In genomic region chr10:3635697-3636096, GRCh38 we compare ENCODE assay signal across 22 cellular contexts.
DNase-seq lines count a peak whose midpoint lies in the region; ATAC-seq, FAIRE-seq and TF ChIP-seq lines count a peak whose summit lies in the region.
"Had no signal": no experiment of that assay in that cellular context is flagged by ENCODE, and none has a peak within 500 bp of the region (broad histone marks: within the 10 kb centered on the region; RNA-seq: fewer than 3 reads in every experiment).

No MANE protein-coding gene starts in this region.

- peak overlapping the region; percentile 56 for H3K4me3 Mint-ChIP-seq in type B pancreatic cell
- H3K4me3 Mint-ChIP-seq: activated CD4-positive, alpha-beta T cell treated with anti-CD3 and anti-CD28 coated beads, Interleukin-2, amount 10 ng/mL, durations not matched to agents 24 days and 14 days; B cell; IgD-negative memory B cell; natural killer cell had no signal

- H3K4me1 ChIP-seq in PC-3 (ENCODE audit: insufficient read depth, low read length), result peaks cover 15% of the 10 kb centered on the region; the same call in 1 of the 2 replicates
- H3K4me1 ChIP-seq: heart right ventricle had no signal

- TF ChIP-seq CTCF in PC-3 (conservative IDR thresholded peaks at IDR 0.05; ENCODE audit: low read depth, low read length) (no peak), type B pancreatic cell (conservative IDR thresholded peaks at IDR 0.05) (no peak)

- CTCF ChIA-PET in PC-3 (lab: Charles Lee), result no interaction called here

- H3K9me2 ChIP-seq in PC-3 (replicated peaks; ENCODE audit: low read length), result no peaks in the 10 kb centered on the region

- no peak overlapping the region for H3K9ac ChIP-seq in PC-3 (ENCODE audit: low read length)

- H3K4me1 Mint-ChIP-seq in type B pancreatic cell (ENCODE audit: unreplicated experiment), result peaks cover 3% of the 10 kb centered on the region
- H3K4me1 Mint-ChIP-seq: B cell had no signal

- H3K27ac ChIP-seq in PC-3 (ENCODE audit: low read length), result peak overlapping the region; percentile 23
- H3K27ac ChIP-seq: 22Rv1, heart right ventricle had no signal

- BruUV-seq in PC-3 (replicated peaks; lab: Mats Ljungman, UMichigan), result no TSS peak

- H3F3A ChIP-seq in PC-3 (ENCODE audit: low read length, unreplicated experiment), result no peaks in the 10 kb centered on the region

- no peaks in the 10 kb centered on the region for H3K9me3 ChIP-seq in PC-3 (ENCODE audit: low read length)

- ATAC-seq in PC-3, result no peak
- ATAC-seq in GM18498 (IDR thresholded peaks at IDR 0.05; ENCODE audit: unreplicated experiment), result no peak
- ATAC-seq: heart right ventricle, natural killer cell, Right ventricle myocardium inferior had no signal

- no peaks in the 10 kb centered on the region for H3K27me3 Mint-ChIP-seq in type B pancreatic cell

- no peaks in the 10 kb centered on the region for H3K36me3 ChIP-seq in PC-3 (ENCODE audit: low read depth, low read length)
- H3K36me3 ChIP-seq: heart right ventricle had no signal

- no peak overlapping the region for H3K4me2 ChIP-seq in PC-3 (ENCODE audit: low read length)

- no peaks in the 10 kb centered on the region for H3K9me3 Mint-ChIP-seq in type B pancreatic cell
- H3K9me3 Mint-ChIP-seq: activated CD4-positive, alpha-beta T cell treated with anti-CD3 and anti-CD28 coated beads, Interleukin-2, amount 10 ng/mL, durations not matched to agents 24 days and 14 days; natural killer cell had no signal

- FAIRE-seq in islet of Langerhans (lab: Jason Lieb, UNC), result peak; percentile 85

- no peaks in the 10 kb centered on the region for H3K27me3 ChIP-seq in PC-3 (ENCODE audit: low read length)
- H3K27me3 ChIP-seq: heart right ventricle had no signal

- DNase-seq in NCI-H1417 (lab: John Stamatoyannopoulos, UW) (peak in 2 of 3 experiments; percentile 26 to 55), NCI-H1417 treated with DMSO at 0.1 percent for 48 hours (lab: John Stamatoyannopoulos, UW) (no peak), PC-3 (peak; percentile 23), type B pancreatic cell (ENCODE audit: extremely low spot score, unreplicated experiment) (no peak), SKM-1 treated with dmso at 0.1 percent for 144 hours (lab: John Stamatoyannopoulos, UW; ENCODE audit: unreplicated experiment) (no peak), ecto neural progenitor cell (ENCODE audit: low spot score) (no peak)
- DNase-seq: activated CD4-positive, alpha-beta T cell treated with anti-CD3 and anti-CD28 coated beads, Interleukin-2, amount 10 ng/mL, durations not matched to agents 24 days and 14 days; activated CD8-positive, alpha-beta memory T cell treated with anti-CD3 and anti-CD28 coated beads, Interleukin-2, amount 50 U/mL, for 4 hours; activated effector memory CD4-positive, alpha-beta T cell treated with anti-CD3 and anti-CD28 coated beads, Interleukin-2, amount 50 U/mL, for 16 hours; amniotic stem cell; caudate nucleus; effector CD4-positive, alpha-beta T cell; GDM1; heart right ventricle; natural killer cell; stimulated activated CD8-positive, alpha-beta memory T cell treated with anti-CD3 and anti-CD28 coated beads, Interleukin-4, amount 100 ng/mL, for 48 hours had no signal

- peak overlapping the region; percentile 85 for H3K27ac Mint-ChIP-seq in type B pancreatic cell
- H3K27ac Mint-ChIP-seq: activated CD4-positive, alpha-beta T cell treated with anti-CD3 and anti-CD28 coated beads, Interleukin-2, amount 10 ng/mL, durations not matched to agents 24 days and 14 days; B cell; IgD-negative memory B cell; natural killer cell had no signal

- POLR2A ChIA-PET in PC-3 (lab: Charles Lee; ENCODE audit: unreplicated experiment), result interaction anchor here (0.7 kb wide), 1 partner anchor 12 kb away, joined by 23 read pairs; no protein-coding TSS in a partner anchor

- no peak overlapping the region for H2AFZ ChIP-seq in PC-3 (ENCODE audit: low read length)

- H3K79me2 ChIP-seq in PC-3 (ENCODE audit: low read length), result no peaks in the 10 kb centered on the region

- H3K4me3 ChIP-seq in PC-3 (ENCODE audit: low read length), result no peak overlapping the region
- H3K4me3 ChIP-seq: heart right ventricle had no signal

- no peaks in the 10 kb centered on the region for H4K20me1 ChIP-seq in PC-3 (ENCODE audit: low read length)

- intact Hi-C loops in PC-3 (cut with micrococcal nuclease), result no loop called here

- no peaks in the 10 kb centered on the region for H3K36me3 Mint-ChIP-seq in type B pancreatic cell
- H3K36me3 Mint-ChIP-seq: natural killer cell had no signal

Comparison
In these comparisons a context has a peak if more than half of its experiments do, and no peak if none do; other contexts are left out.
1. DNase-seq: peak in NCI-H1417 (2 of 3) and PC-3 (single experiment); none in NCI-H1417 treated with DMSO at 0.1 percent for 48 hours (single experiment), type B pancreatic cell (single experiment), SKM-1 treated with dmso at 0.1 percent for 144 hours (single experiment) and ecto neural progenitor cell (single experiment).